ENCODE assay signal across 8 cellular contexts in the genomic region with DNA sequence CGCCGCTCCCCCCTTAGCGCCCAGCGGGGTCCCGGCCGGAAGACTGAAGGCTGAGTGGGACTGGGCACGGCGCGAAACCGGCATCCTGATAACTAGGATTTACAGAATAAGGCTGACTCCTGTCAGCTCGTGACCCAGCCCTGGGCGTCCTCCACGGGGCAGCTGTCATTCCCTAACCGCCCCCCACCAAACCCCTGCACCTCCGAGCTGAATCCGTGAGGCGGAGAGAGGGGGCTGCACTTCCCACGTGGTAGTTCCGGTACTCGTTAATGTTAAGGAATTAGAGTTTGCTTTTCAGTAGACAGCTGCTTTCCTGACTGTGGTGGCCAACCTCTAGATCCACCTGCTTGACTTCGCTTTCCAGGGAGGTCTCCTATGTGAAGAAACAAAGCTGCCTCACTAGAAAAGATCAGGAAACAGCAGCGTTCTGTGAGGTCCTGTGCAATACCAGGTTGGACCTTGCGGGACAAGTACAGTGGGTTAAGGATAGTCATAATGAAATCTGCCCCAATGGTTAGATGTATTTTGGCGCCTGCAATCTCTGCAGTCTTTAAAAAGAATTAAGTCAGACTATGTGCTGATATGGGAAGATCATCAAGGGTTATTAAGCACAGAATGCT. TPM values are rescaled to one million over a fixed set of nuclear protein-coding genes. Genes with fewer than 3 reads are reported as not detected.
DNase-seq lines count a peak whose midpoint lies in the region; ATAC-seq lines count a peak whose summit lies in the region.

No MANE protein-coding gene starts in this region.

- DNase-seq in CD1c-positive myeloid dendritic cell (ENCODE audit: extremely low spot score) = peak; percentile 23
- no peak for DNase-seq in NT2/D1 (ENCODE audit: low read depth, low spot score)
- peak; percentile 57 for DNase-seq in medulla oblongata (ENCODE audit: extremely low spot score)
- peak in 1 of 2 donors; percentile 85 for DNase-seq in aorta
- no peak for DNase-seq in GM19238 (ENCODE audit: insufficient read length, low spot score)
- DNase-seq in globus pallidus (ENCODE audit: low spot score) = no peak

- peaks cover 2% of the 10 kb centered on the region for H3K4me1 ChIP-seq in NT2/D1 (ENCODE audit: insufficient read depth, insufficient read length)
- peaks cover 0 to 5% of the 10 kb centered on the region in 2 donors for H3K4me1 ChIP-seq in aorta (ENCODE audit: control insufficient read depth in 1 of 2, insufficient read depth in 2 of 2, low read length in 2 of 2)

- ATAC-seq in GM19455 (IDR thresholded peaks at IDR 0.05; ENCODE audit: unreplicated experiment) = peak; percentile 36
- no peak for ATAC-seq in aorta (ENCODE audit: low FRiP score)

- peak overlapping the region; percentile 98 for H3K9ac ChIP-seq in NT2/D1 (ENCODE audit: insufficient read length, low read depth)

- H3K9me3 ChIP-seq in NT2/D1 (ENCODE audit: insufficient read depth, low read length) (no peaks in the 10 kb centered on the region), aorta (ENCODE audit: control insufficient read depth, low read length) (no peaks in the 10 kb centered on the region)

- peaks cover 10% of the 10 kb centered on the region for H3K36me3 ChIP-seq in NT2/D1 (ENCODE audit: insufficient read depth, insufficient read length, low read length)
- peaks cover 0 to 4% of the 10 kb centered on the region in 2 donors for H3K36me3 ChIP-seq in aorta (ENCODE audit: control insufficient read depth in 1 of 2, insufficient read depth in 2 of 2, low read length in 1 of 2)

- WGBS in aorta, 2 donors = 1% methylated on average over 24 of the region's 24 CpGs

- H3K27me3 ChIP-seq in NT2/D1 (ENCODE audit: insufficient read depth, insufficient read length) (no peaks in the 10 kb centered on the region), aorta (ENCODE audit: control insufficient read depth in 1 of 2, insufficient read depth in 2 of 2, low read length in 1 of 2) (no peaks in the 10 kb centered on the region)

- peak overlapping the region; percentile 99 for H3K27ac ChIP-seq in cingulate gyrus (ENCODE audit: low read depth, low read length)
- H3K27ac ChIP-seq in aorta (ENCODE audit: low read depth in 1 of 2, low read length in 2 of 2) = peak overlapping the region; percentile 20 to 73

- intact Hi-C loops in aorta (cut with DNase I) = no loop called here

- peak overlapping the region; percentile 96 for H3K4me3 ChIP-seq in NT2/D1 (ENCODE audit: insufficient read length, low read depth)
- peak overlapping the region; percentile 38 to 86 for H3K4me3 ChIP-seq in aorta (ENCODE audit: low read length in 2 of 2)

RNA-seq across cellular contexts. Expression of a gene that starts 1.0 kb away (rescaled TPM):
- 100 to 1,000 TPM; 104 to 122 TPM for total RNA-seq in aorta
- polyA plus RNA-seq in aorta = 100 to 1,000 TPM in 1 of 2 donors, 10 to 100 TPM in 1; 54.6 to 123 TPM

RNA-seq across cellular contexts. Expression of a gene that starts 12.0 kb away (rescaled TPM):
- total RNA-seq in aorta = 10 to 100 TPM; 17.7 to 20.0 TPM
- 10 to 100 TPM in 1 of 2 donors, 1 to 10 TPM in 1; 3.8 to 23.1 TPM for polyA plus RNA-seq in aorta

RNA-seq across cellular contexts. Expression of a gene that starts 22.2 kb away (rescaled TPM):
- total RNA-seq in aorta = 10 to 100 TPM; 39.8 to 88.5 TPM
- 10 to 100 TPM; 15.7 to 47.7 TPM for polyA plus RNA-seq in aorta

RNA-seq across cellular contexts. Expression of a gene that starts 40.6 kb away (rescaled TPM):
- 10 to 100 TPM; 15.1 to 26.6 TPM for total RNA-seq in aorta
- polyA plus RNA-seq in aorta = 10 to 100 TPM; 10.0 to 12.8 TPM

RNA-seq across cellular contexts. Expression of a gene that starts 48.5 kb away (rescaled TPM):
- total RNA-seq in aorta = 10 to 100 TPM; 51.3 to 65.4 TPM
- polyA plus RNA-seq in aorta = 100 to 1,000 TPM in 1 of 2 donors, 10 to 100 TPM in 1; 25.2 to 128 TPM

Comparison
In these comparisons a context has a peak if more than half of its experiments do, and no peak if none do; other contexts are left out.
1. DNase-seq: peak in CD1c-positive myeloid dendritic cell (single experiment) and medulla oblongata (single experiment); none in NT2/D1 (single experiment), GM19238 (single experiment) and globus pallidus (single experiment).